ENCODE assay signal across 26 cellular contexts in the genomic region with DNA sequence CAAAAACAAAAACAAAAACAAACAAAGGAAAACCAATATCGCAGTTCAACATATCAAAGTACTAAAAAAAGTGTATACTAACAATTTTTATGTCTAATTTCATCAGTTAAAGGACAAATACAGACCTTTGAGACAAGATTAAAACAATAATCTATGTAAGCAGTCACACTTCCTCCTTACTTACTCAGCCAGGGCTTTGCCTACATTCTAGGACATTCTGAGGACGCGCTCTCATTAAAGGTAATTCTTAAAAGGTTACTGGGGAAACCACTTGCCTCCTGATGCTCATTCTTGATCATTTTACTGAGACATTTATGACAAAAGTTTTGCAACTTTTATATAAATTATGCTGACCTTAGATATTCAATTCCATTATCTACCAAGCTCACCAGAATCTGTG.
A peak's percentile ranks its signal among the peaks of the same experiment; 100 is the strongest.
DNase-seq lines count a peak whose midpoint lies in the region; ATAC-seq, FAIRE-seq and TF ChIP-seq lines count a peak whose summit lies in the region.
"Had no signal": no experiment of that assay in that cellular context is flagged by ENCODE, and none has a peak within 500 bp of the region (broad histone marks: within the 10 kb centered on the region; RNA-seq: fewer than 3 reads in every experiment).

No MANE protein-coding gene starts in this region.

- H3K36me3 Mint-ChIP-seq in activated naive CD4-positive, alpha-beta T cell treated with anti-CD3 and anti-CD28 coated beads for 36 hours (ENCODE audit: low read depth), result peaks cover 44% of the 10 kb centered on the region
- H3K36me3 Mint-ChIP-seq in activated T-helper 2 cell treated with anti-CD3 and anti-CD28 coated beads, Interferon-gamma antibody, Interleukin-2, Interleukin-4, amounts not matched to agents 10 μg/mL and 5 μg/mL and 100 μg/mL, durations not matched to agents 14 hours and 24 hours and 36 hours (ENCODE audit: low read depth), result peaks cover 83% of the 10 kb centered on the region
- peaks cover 10 to 24% (median 21%) of the 10 kb centered on the region in 3 donors for H3K36me3 Mint-ChIP-seq in naive thymus-derived CD8-positive, alpha-beta T cell
- H3K36me3 Mint-ChIP-seq: WTC11 had no signal

- H3K27me3 ChIP-seq in upper lobe of left lung, result no peaks in the 10 kb centered on the region
- H3K27me3 ChIP-seq: breast epithelium, colonic mucosa, esophagus muscularis mucosa, left lung, thyroid gland had no signal

- POLR2A ChIA-PET in naive thymus-derived CD8-positive, alpha-beta T cell (lab: Charles Lee), result no interaction called here

- peak; percentile 40 for FAIRE-seq in GM19239 (lab: Jason Lieb, UNC)

- TF ChIP-seq EP300 in upper lobe of left lung (IDR thresholded peaks at IDR 0.05), result no peak

- H3K9me3 Mint-ChIP-seq in activated naive CD4-positive, alpha-beta T cell treated with anti-CD3 and anti-CD28 coated beads for 36 hours, result peaks cover 1% of the 10 kb centered on the region
- H3K9me3 Mint-ChIP-seq in activated T-helper 2 cell treated with anti-CD3 and anti-CD28 coated beads, Interferon-gamma antibody, Interleukin-2, Interleukin-4, amounts not matched to agents 10 μg/mL and 5 μg/mL and 100 μg/mL, durations not matched to agents 14 hours and 24 hours and 36 hours, result peaks cover 9% of the 10 kb centered on the region
- H3K9me3 Mint-ChIP-seq in naive thymus-derived CD8-positive, alpha-beta T cell, result peaks cover 0 to 4% (median 0%) of the 10 kb centered on the region in 9 donors
- H3K9me3 Mint-ChIP-seq: HFFc6, IgD-negative memory B cell, WTC11 had no signal

- H3K27me3 Mint-ChIP-seq in activated naive CD4-positive, alpha-beta T cell treated with anti-CD3 and anti-CD28 coated beads for 36 hours (ENCODE audit: low read depth), result no peaks in the 10 kb centered on the region
- H3K27me3 Mint-ChIP-seq in activated T-helper 2 cell treated with anti-CD3 and anti-CD28 coated beads, Interferon-gamma antibody, Interleukin-2, Interleukin-4, amounts not matched to agents 10 μg/mL and 5 μg/mL and 100 μg/mL, durations not matched to agents 14 hours and 24 hours and 36 hours (ENCODE audit: low read depth), result no peaks in the 10 kb centered on the region
- no peaks in the 10 kb centered on the region for H3K27me3 Mint-ChIP-seq in naive thymus-derived CD8-positive, alpha-beta T cell
- H3K27me3 Mint-ChIP-seq: IgD-negative memory B cell; stimulated activated naive CD8-positive, alpha-beta T cell treated with anti-CD3 and anti-CD28 coated beads, Interleukin-15, amount 100 ng/mL, for 72 hours had no signal

- no peaks in the 10 kb centered on the region for H3K9me3 ChIP-seq in upper lobe of left lung
- H3K9me3 ChIP-seq: breast epithelium, colonic mucosa, esophagus muscularis mucosa, left lung, thyroid gland had no signal

- no peak overlapping the region for H3K4me3 Mint-ChIP-seq in activated naive CD4-positive, alpha-beta T cell treated with anti-CD3 and anti-CD28 coated beads for 36 hours
- H3K4me3 Mint-ChIP-seq in activated T-helper 2 cell treated with anti-CD3 and anti-CD28 coated beads, Interferon-gamma antibody, Interleukin-2, Interleukin-4, amounts not matched to agents 10 μg/mL and 5 μg/mL and 100 μg/mL, durations not matched to agents 14 hours and 24 hours and 36 hours (ENCODE audit: low read depth), result no peak overlapping the region
- peak overlapping the region in 3 of 10 donors; percentile 16 to 44 (median 35) for H3K4me3 Mint-ChIP-seq in naive thymus-derived CD8-positive, alpha-beta T cell
- H3K4me3 Mint-ChIP-seq: HFFc6, WTC11 had no signal

- CTCF ChIA-PET in activated naive CD4-positive, alpha-beta T cell treated with anti-CD3 and anti-CD28 coated beads for 36 hours (lab: Charles Lee), result interaction anchor here (0.8 to 1.5 kb wide), 2 partner anchors 13 to 88 kb away, joined by 3 to 4 read pairs; no protein-coding TSS in a partner anchor

- TF ChIP-seq POLR2A in upper lobe of left lung (IDR thresholded peaks at IDR 0.05), result no peak

- WGBS in upper lobe of left lung, 2 donors, result 63 to 65% methylated on average over 3 of the region's 3 CpGs

- no peak overlapping the region for H3K27ac ChIP-seq in upper lobe of left lung
- H3K27ac ChIP-seq: breast epithelium, colonic mucosa, esophagus muscularis mucosa, left lung, thyroid gland had no signal

- peaks cover 74% of the 10 kb centered on the region for H3K4me1 Mint-ChIP-seq in activated naive CD4-positive, alpha-beta T cell treated with anti-CD3 and anti-CD28 coated beads for 36 hours (ENCODE audit: low read depth)
- peaks cover 61% of the 10 kb centered on the region for H3K4me1 Mint-ChIP-seq in activated T-helper 2 cell treated with anti-CD3 and anti-CD28 coated beads, Interferon-gamma antibody, Interleukin-2, Interleukin-4, amounts not matched to agents 10 μg/mL and 5 μg/mL and 100 μg/mL, durations not matched to agents 14 hours and 24 hours and 36 hours (ENCODE audit: low read depth)
- H3K4me1 Mint-ChIP-seq in naive thymus-derived CD8-positive, alpha-beta T cell, result peaks cover 40 to 82% (median 69%) of the 10 kb centered on the region in 4 donors
- H3K4me1 Mint-ChIP-seq: WTC11 had no signal

- DNase-seq in activated naive CD4-positive, alpha-beta T cell treated with anti-CD3 and anti-CD28 coated beads for 36 hours, result no peak
- no peak for DNase-seq in activated naive CD4-positive, alpha-beta T cell treated with Interleukin-2 at 50 U/mL for 16 hours
- DNase-seq in GM19239 (ENCODE audit: insufficient read length, low spot score) (no peak), upper lobe of left lung (no peak), nucleus accumbens (lab: John Stamatoyannopoulos, UW) (no peak), Right ventricle myocardium superior (no peak)
- no peak for DNase-seq in activated T-helper 2 cell treated with anti-CD3 and anti-CD28 coated beads, Interferon-gamma antibody, Interleukin-2, Interleukin-4, amounts not matched to agents 10 μg/mL and 5 μg/mL and 100 μg/mL, durations not matched to agents 14 hours and 24 hours and 36 hours (ENCODE audit: low spot score)
- no peak for DNase-seq in naive thymus-derived CD8-positive, alpha-beta T cell
- DNase-seq: amniotic stem cell; colonic mucosa; DMS153; foreskin melanocyte; HFFc6; left lung; NCI-H1105; NCI-H1930; posterior cingulate gyrus; RPMI8226; stimulated activated naive CD8-positive, alpha-beta T cell treated with anti-CD3 and anti-CD28 coated beads, Interleukin-15, amount 100 ng/mL, for 72 hours; T1000; thyroid gland had no signal

- TF ChIP-seq CTCF in upper lobe of left lung (IDR thresholded peaks at IDR 0.05), result no peak

- peaks cover 0 to 9% (median 0%) of the 10 kb centered on the region in 4 donors for H3K4me1 ChIP-seq in upper lobe of left lung
- H3K4me1 ChIP-seq: breast epithelium, colonic mucosa, left lung, thyroid gland had no signal

- ATAC-seq in naive thymus-derived CD8-positive, alpha-beta T cell, result peak; percentile 30 to 47
- ATAC-seq in upper lobe of left lung (ENCODE audit: low FRiP score in 2 of 2) (no peak), Right ventricle myocardium superior (ENCODE audit: poor library complexity) (no peak)
- ATAC-seq: left lung, sciatic nerve, WTC11 had no signal

- intact Hi-C loops in activated naive CD4-positive, alpha-beta T cell treated with anti-CD3 and anti-CD28 coated beads for 36 hours (cut with micrococcal nuclease), result loop anchor here (2.0 to 10.0 kb wide), 2 partner anchors 401 to 649 kb away; no protein-coding TSS in a partner anchor
- intact Hi-C loops in activated T-helper 2 cell treated with anti-CD3 and anti-CD28 coated beads, Interferon-gamma antibody, Interleukin-2, Interleukin-4, amounts not matched to agents 10 μg/mL and 5 μg/mL and 100 μg/mL, durations not matched to agents 14 hours and 24 hours and 36 hours (cut with micrococcal nuclease), result no loop called here
- intact Hi-C loops in Right ventricle myocardium superior (cut with DNase I), result no loop called here

- H3K27ac Mint-ChIP-seq in activated naive CD4-positive, alpha-beta T cell treated with anti-CD3 and anti-CD28 coated beads for 36 hours, result peak overlapping the region; percentile 75
- peak overlapping the region; percentile 56 for H3K27ac Mint-ChIP-seq in activated T-helper 2 cell treated with anti-CD3 and anti-CD28 coated beads, Interferon-gamma antibody, Interleukin-2, Interleukin-4, amounts not matched to agents 10 μg/mL and 5 μg/mL and 100 μg/mL, durations not matched to agents 14 hours and 24 hours and 36 hours
- H3K27ac Mint-ChIP-seq in naive thymus-derived CD8-positive, alpha-beta T cell, result peak overlapping the region in 8 of 10 donors; percentile 3 to 87 (median 68)
- H3K27ac Mint-ChIP-seq: HFFc6, WTC11 had no signal

- no peaks in the 10 kb centered on the region for H3K36me3 ChIP-seq in upper lobe of left lung
- H3K36me3 ChIP-seq: breast epithelium, colonic mucosa, left lung, thyroid gland had no signal

- H3K4me3 ChIP-seq in upper lobe of left lung, result no peak overlapping the region
- H3K4me3 ChIP-seq: breast epithelium, colonic mucosa, esophagus muscularis mucosa, left lung, thyroid gland had no signal

Comparison
In these comparisons a context has a peak if more than half of its experiments do, and no peak if none do; other contexts are left out.
1. ATAC-seq: peak in naive thymus-derived CD8-positive, alpha-beta T cell (2 of 2); none in upper lobe of left lung (0 of 2) and Right ventricle myocardium superior (single experiment).
2. Peak in every context shown above with its lines, with median percentiles within 50 percentile points of each other: H3K27ac Mint-ChIP-seq.